21 cellular contexts compared by ENCODE assay signal in genomic region chr9:98180996-98181395, GRCh38. TPM values are rescaled to one million over a fixed set of nuclear protein-coding genes. Genes with fewer than 3 reads are reported as not detected.
DNase-seq lines count a peak whose midpoint lies in the region; ATAC-seq, FAIRE-seq and TF ChIP-seq lines count a peak whose summit lies in the region.
"Had no signal": no experiment of that assay in that cellular context is flagged by ENCODE, and none has a peak within 500 bp of the region (broad histone marks: within the 10 kb centered on the region; RNA-seq: fewer than 3 reads in every experiment).

No MANE protein-coding gene starts in this region.

- H3K9me3 Mint-ChIP-seq in activated T-helper 17 cell treated with anti-CD3 and anti-CD28 coated beads, Interleukin-2, amount 50 U/mL, for 72 hours = no peaks in the 10 kb centered on the region
- H3K9me3 Mint-ChIP-seq in stimulated activated effector memory CD8-positive, alpha-beta T cell treated with anti-CD3 and anti-CD28 coated beads, Interleukin-12 subunit alpha, Interleukin-12 subunit beta, amount 100 ng/mL, for 72 hours = no peaks in the 10 kb centered on the region
- no peaks in the 10 kb centered on the region for H3K9me3 Mint-ChIP-seq in activated T-cell treated with anti-CD3 and anti-CD28 coated beads, Interleukin-2, amount 50 U/mL, for 4 hours
- H3K9me3 Mint-ChIP-seq: CD4-positive, alpha-beta T cell; HFFc6 had no signal

- no peak overlapping the region for H3K4me2 ChIP-seq in neuronal stem cell (ENCODE audit: insufficient read depth, low read length, poor library complexity, severe bottlenecking)

- peaks cover 0 to 12% of the 10 kb centered on the region in 2 donors for H3K4me1 ChIP-seq in neuronal stem cell (ENCODE audit: control insufficient read depth in 2 of 2, insufficient read depth in 1 of 2, low read depth in 1 of 2, low read length in 2 of 2)

- H3K23ac ChIP-seq in neuronal stem cell (ENCODE audit: low read depth, low read length, poor library complexity) = no peak overlapping the region

- peak overlapping the region; percentile 41 for H2AK5ac ChIP-seq in neuronal stem cell (ENCODE audit: low read depth, low read length)

- FAIRE-seq in HTR-8/SVneo (lab: Jason Lieb, UNC) = no peak
- FAIRE-seq: A204.1 had no signal

- peak overlapping the region; percentile 59 for H3K27ac Mint-ChIP-seq in activated T-helper 17 cell treated with anti-CD3 and anti-CD28 coated beads, Interleukin-2, amount 50 U/mL, for 72 hours
- H3K27ac Mint-ChIP-seq in stimulated activated effector memory CD8-positive, alpha-beta T cell treated with anti-CD3 and anti-CD28 coated beads, Interleukin-12 subunit alpha, Interleukin-12 subunit beta, amount 100 ng/mL, for 72 hours = peak overlapping the region; percentile 76
- H3K27ac Mint-ChIP-seq: CD4-positive, alpha-beta T cell; HFFc6 had no signal

- H2BK12ac ChIP-seq in neuronal stem cell (ENCODE audit: low read length) = no peak overlapping the region

- H3K14ac ChIP-seq in neuronal stem cell (ENCODE audit: low read length) = no peak overlapping the region

- no CpG with 5 or more reads among the region's 6 CpGs for WGBS in neuronal stem cell (ENCODE audit: extremely low coverage in 2 of 2, insufficient read length in 2 of 2, insufficient replicate concordance in 1 of 2), 2 donors

- H3K79me1 ChIP-seq in neuronal stem cell (ENCODE audit: low read depth, low read length) = no peaks in the 10 kb centered on the region

- no peaks in the 10 kb centered on the region for H3K36me3 ChIP-seq in neuronal stem cell (replicated peaks in 1 of 2; ENCODE audit: control insufficient read depth in 2 of 2, insufficient read depth in 2 of 2, low read length in 2 of 2)
- H3K36me3 ChIP-seq: BE2C had no signal

- TF ChIP-seq CTCF in HL-60 (IDR thresholded peaks at IDR 0.05; ENCODE audit: insufficient read depth, low read length) = no peak

- no peak for ATAC-seq in activated T-helper 17 cell treated with anti-CD3 and anti-CD28 coated beads, Interleukin-2, amount 50 U/mL, for 72 hours (replicated peaks)
- no peak for ATAC-seq in stimulated activated effector memory CD8-positive, alpha-beta T cell treated with anti-CD3 and anti-CD28 coated beads, Interleukin-12 subunit alpha, Interleukin-12 subunit beta, amount 100 ng/mL, for 72 hours
- ATAC-seq in activated T-cell treated with anti-CD3 and anti-CD28 coated beads, Interleukin-2, amount 50 U/mL, for 4 hours = no peak
- ATAC-seq: HCT116 had no signal

- H3K18ac ChIP-seq in neuronal stem cell (ENCODE audit: low read length) = peak overlapping the region; percentile 58

- H2BK15ac ChIP-seq in neuronal stem cell (ENCODE audit: low read length) = peak overlapping the region; percentile 26

- peak overlapping the region; percentile 50 for H2BK120ac ChIP-seq in neuronal stem cell (ENCODE audit: low read depth, low read length)

- H3K4ac ChIP-seq in neuronal stem cell (ENCODE audit: low read length) = no peak overlapping the region

- peak overlapping the region; percentile 56; the same call in 1 of the 2 replicates for H3K27ac ChIP-seq in HL-60 (replicated peaks)
- H3K27ac ChIP-seq in neuronal stem cell (replicated peaks; ENCODE audit: low read length) = no peak overlapping the region

- H2AFZ ChIP-seq in neuronal stem cell (ENCODE audit: low read length) = no peak overlapping the region

- no peaks in the 10 kb centered on the region for H3K27me3 Mint-ChIP-seq in activated T-helper 17 cell treated with anti-CD3 and anti-CD28 coated beads, Interleukin-2, amount 50 U/mL, for 72 hours
- H3K27me3 Mint-ChIP-seq in activated T-cell treated with anti-CD3 and anti-CD28 coated beads, Interleukin-2, amount 50 U/mL, for 4 hours (ENCODE audit: low read depth) = no peaks in the 10 kb centered on the region
- H3K27me3 Mint-ChIP-seq: CD4-positive, alpha-beta T cell had no signal

- no peaks in the 10 kb centered on the region for H3K27me3 ChIP-seq in HL-60 (ENCODE audit: insufficient read depth, poor library complexity, severe bottlenecking)
- H3K27me3 ChIP-seq in neuronal stem cell (ENCODE audit: control insufficient read depth in 3 of 3, insufficient read depth in 3 of 3, low read depth in 1 of 3, low read length in 3 of 3) = peaks cover 0 to 6% (median 0%) of the 10 kb centered on the region in 3 experiments
- H3K27me3 ChIP-seq: BE2C had no signal

- peaks cover 27% of the 10 kb centered on the region for H3K4me1 Mint-ChIP-seq in activated T-helper 17 cell treated with anti-CD3 and anti-CD28 coated beads, Interleukin-2, amount 50 U/mL, for 72 hours
- peaks cover 48% of the 10 kb centered on the region for H3K4me1 Mint-ChIP-seq in stimulated activated effector memory CD8-positive, alpha-beta T cell treated with anti-CD3 and anti-CD28 coated beads, Interleukin-12 subunit alpha, Interleukin-12 subunit beta, amount 100 ng/mL, for 72 hours
- H3K4me1 Mint-ChIP-seq in activated T-cell treated with anti-CD3 and anti-CD28 coated beads, Interleukin-2, amount 50 U/mL, for 4 hours (ENCODE audit: low read depth) = peaks cover 32% of the 10 kb centered on the region

- no peak overlapping the region for H3K4me3 Mint-ChIP-seq in activated T-helper 17 cell treated with anti-CD3 and anti-CD28 coated beads, Interleukin-2, amount 50 U/mL, for 72 hours
- no peak overlapping the region for H3K4me3 Mint-ChIP-seq in stimulated activated effector memory CD8-positive, alpha-beta T cell treated with anti-CD3 and anti-CD28 coated beads, Interleukin-12 subunit alpha, Interleukin-12 subunit beta, amount 100 ng/mL, for 72 hours
- no peak overlapping the region for H3K4me3 Mint-ChIP-seq in activated T-cell treated with anti-CD3 and anti-CD28 coated beads, Interleukin-2, amount 50 U/mL, for 4 hours
- H3K4me3 Mint-ChIP-seq: CD4-positive, alpha-beta T cell; HFFc6 had no signal

- H3K36me3 Mint-ChIP-seq in activated T-helper 17 cell treated with anti-CD3 and anti-CD28 coated beads, Interleukin-2, amount 50 U/mL, for 72 hours (ENCODE audit: low read depth) = no peaks in the 10 kb centered on the region
- no peaks in the 10 kb centered on the region for H3K36me3 Mint-ChIP-seq in stimulated activated effector memory CD8-positive, alpha-beta T cell treated with anti-CD3 and anti-CD28 coated beads, Interleukin-12 subunit alpha, Interleukin-12 subunit beta, amount 100 ng/mL, for 72 hours
- peaks cover 5% of the 10 kb centered on the region for H3K36me3 Mint-ChIP-seq in activated T-cell treated with anti-CD3 and anti-CD28 coated beads, Interleukin-2, amount 50 U/mL, for 4 hours (ENCODE audit: insufficient read depth)

- no peak overlapping the region for H3K4me3 ChIP-seq in HL-60 (replicated peaks; ENCODE audit: insufficient read depth, low read length)
- no peak overlapping the region for H3K4me3 ChIP-seq in neuronal stem cell (ENCODE audit: low read length in 2 of 2)

- H3K9me3 ChIP-seq in neuronal stem cell (replicated peaks in 1 of 2; ENCODE audit: control insufficient read depth in 2 of 2, insufficient read depth in 1 of 2, low read depth in 1 of 2, low read length in 2 of 2) = no peaks in the 10 kb centered on the region
- H3K9me3 ChIP-seq: BE2C had no signal

- no peak overlapping the region for H2BK5ac ChIP-seq in neuronal stem cell (ENCODE audit: low read length)

- DNase-seq in HL-60 (ENCODE audit: low read depth in 1 of 2, low spot score in 1 of 2) (no peak), neuronal stem cell (ENCODE audit: low spot score) (no peak), HTR-8/SVneo (ENCODE audit: insufficient read length, low spot score) (no peak), dermis blood vessel endothelial cell (no peak)
- DNase-seq in stimulated activated effector memory CD8-positive, alpha-beta T cell treated with anti-CD3 and anti-CD28 coated beads, Interleukin-12 subunit alpha, Interleukin-12 subunit beta, amount 100 ng/mL, for 72 hours (ENCODE audit: low spot score in 2 of 2) = no peak
- no peak for DNase-seq in activated T-cell treated with anti-CD3 and anti-CD28 coated beads, Interleukin-2, amount 50 U/mL, for 4 hours
- DNase-seq: ACHN; BE2C; C1 segment of cervical spinal cord; CD4-positive, alpha-beta T cell; DMS153; DMS79 treated with DMSO at 0.1 percent for 48 hours; GF-D8; GOT3; H7; HFFc6; IMR-90; KBM-7 had no signal

- no peak overlapping the region for H4K8ac ChIP-seq in neuronal stem cell (ENCODE audit: low read depth, low read length)

- no peak overlapping the region for H4K91ac ChIP-seq in neuronal stem cell (ENCODE audit: low read depth, low read length, poor library complexity)

- no peak overlapping the region for H3K9ac ChIP-seq in neuronal stem cell (ENCODE audit: low read depth, low read length, poor library complexity)

RNA-seq across cellular contexts. Expression of gene CORO2A, which starts 11.4 kb away (rescaled TPM):
- total RNA-seq in activated T-helper 17 cell treated with anti-CD3 and anti-CD28 coated beads, Interleukin-2, amount 50 U/mL, for 72 hours = 10 to 100 TPM in 1 of 2 donors, 1 to 10 TPM in 1; 9.9 to 18.2 TPM
- 4.3 TPM for polyA plus RNA-seq in neuronal stem cell (2013, experiment 1 of 2)
- 4.5 TPM for polyA plus RNA-seq in neuronal stem cell (2013, experiment 2 of 2)
- total RNA-seq in activated T-cell treated with anti-CD3 and anti-CD28 coated beads, Interleukin-2, amount 50 U/mL, for 4 hours = 1 to 10 TPM; 1.6 to 2.1 (median 1.7) TPM
- 1.0 and 1.7 TPM in 2 replicates for total RNA-seq in dermis blood vessel endothelial cell
